Comparison of ENCODE assay signal across 27 cellular contexts in the genomic region with DNA sequence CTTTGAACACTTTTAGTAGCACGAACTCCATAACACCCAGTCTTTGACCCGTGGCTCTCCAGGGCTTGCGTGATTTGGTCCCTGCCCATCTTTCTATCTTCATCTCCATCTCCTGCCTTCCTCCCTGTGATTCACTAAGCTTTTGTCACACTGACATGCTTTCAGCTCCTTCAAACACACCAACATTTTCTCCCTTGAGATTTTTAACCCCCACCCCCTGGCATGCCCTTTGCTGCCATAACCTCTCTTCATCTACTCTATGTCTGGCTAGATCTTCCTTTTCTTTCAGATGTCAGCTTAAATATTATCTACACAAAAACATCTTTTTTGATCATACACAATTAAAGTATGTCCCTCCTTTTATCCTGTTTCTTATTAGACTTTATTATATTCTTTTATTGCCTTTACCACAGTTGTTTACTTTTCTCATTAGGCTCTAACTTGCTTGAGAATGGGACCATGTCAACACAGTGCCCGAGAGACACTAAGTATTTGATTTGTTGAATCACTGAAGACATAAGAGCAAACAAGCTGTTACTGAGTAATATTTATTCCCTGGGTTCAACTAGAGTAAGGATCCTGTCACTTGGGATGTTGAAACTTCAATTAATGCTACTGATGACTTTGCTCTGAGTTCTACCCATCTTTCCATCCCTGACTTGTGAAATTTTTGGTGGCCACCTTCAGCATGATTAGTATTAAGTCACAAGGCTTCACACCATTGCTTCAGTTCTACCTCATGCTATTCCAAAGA.
"Had no signal": no experiment of that assay in that cellular context is flagged by ENCODE, and none has a peak within 500 bp of the region (broad histone marks: within the 10 kb centered on the region; RNA-seq: fewer than 3 reads in every experiment).

No MANE protein-coding gene starts in this region.

- H3K36me3 Mint-ChIP-seq: activated CD4-positive, alpha-beta memory T cell treated with anti-CD3 and anti-CD28 coated beads for 36 hours; activated naive CD4-positive, alpha-beta T cell treated with anti-CD3 and anti-CD28 coated beads, Interleukin-2, amount 50 U/mL, for 24 hours; brain had no signal

- H3K36me3 ChIP-seq: ascending aorta, cardiac muscle cell, MG63, Peyer's patch had no signal

- H3K9me3 Mint-ChIP-seq: activated B cell treated with CpG ODN at 0.5 μM for 24 hours; activated CD4-positive, alpha-beta memory T cell treated with anti-CD3 and anti-CD28 coated beads for 36 hours; activated CD4-positive, alpha-beta T cell treated with anti-CD3 and anti-CD28 coated beads, Interleukin-2, amount 10 ng/mL, durations not matched to agents 7 days and 5 days; activated naive CD4-positive, alpha-beta T cell treated with anti-CD3 and anti-CD28 coated beads, Interleukin-2, amount 50 U/mL, for 24 hours; activated naive CD8-positive, alpha-beta T cell treated with anti-CD3 and anti-CD28 coated beads, Interleukin-2, amount 50 U/mL, for 24 hours; brain; IgD-negative memory B cell; T-helper 1 cell treated with Interleukin-12 subunit alpha and Interleukin-12 subunit beta and Interleukin-4 antibody, amounts not matched to agents 30 μg/mL and 1 μg/mL, for 36 hours had no signal

- H3K4me1 Mint-ChIP-seq: activated B cell treated with CpG ODN at 0.5 μM for 24 hours; activated CD4-positive, alpha-beta T cell treated with anti-CD3 and anti-CD28 coated beads, Interleukin-2, amount 10 ng/mL, durations not matched to agents 7 days and 5 days; activated naive CD4-positive, alpha-beta T cell treated with anti-CD3 and anti-CD28 coated beads, Interleukin-2, amount 50 U/mL, for 24 hours; activated naive CD8-positive, alpha-beta T cell treated with anti-CD3 and anti-CD28 coated beads, Interleukin-2, amount 50 U/mL, for 24 hours; IgD-negative memory B cell had no signal

- H3K27me3 ChIP-seq: ascending aorta, cardiac muscle cell, MG63, Peyer's patch had no signal

- H3K4me3 ChIP-seq: ascending aorta, cardiac muscle cell, MG63, Peyer's patch had no signal

- H3K4me3 Mint-ChIP-seq: activated B cell treated with CpG ODN at 0.5 μM for 24 hours; activated CD4-positive, alpha-beta memory T cell treated with anti-CD3 and anti-CD28 coated beads for 36 hours; activated CD4-positive, alpha-beta T cell treated with anti-CD3 and anti-CD28 coated beads, Interleukin-2, amount 10 ng/mL, durations not matched to agents 7 days and 5 days; activated naive CD4-positive, alpha-beta T cell treated with anti-CD3 and anti-CD28 coated beads, Interleukin-2, amount 50 U/mL, for 24 hours; activated naive CD8-positive, alpha-beta T cell treated with anti-CD3 and anti-CD28 coated beads, Interleukin-2, amount 50 U/mL, for 24 hours; brain; IgD-negative memory B cell; T-helper 1 cell treated with Interleukin-12 subunit alpha and Interleukin-12 subunit beta and Interleukin-4 antibody, amounts not matched to agents 30 μg/mL and 1 μg/mL, for 36 hours had no signal

- H3K27me3 Mint-ChIP-seq: activated CD4-positive, alpha-beta memory T cell treated with anti-CD3 and anti-CD28 coated beads for 36 hours; activated CD4-positive, alpha-beta T cell treated with anti-CD3 and anti-CD28 coated beads, Interleukin-2, amount 10 ng/mL, durations not matched to agents 7 days and 5 days; activated naive CD8-positive, alpha-beta T cell treated with anti-CD3 and anti-CD28 coated beads, Interleukin-2, amount 50 U/mL, for 24 hours; brain; IgD-negative memory B cell had no signal

- DNase-seq: activated B cell treated with CpG ODN at 0.5 μM for 24 hours; activated CD4-positive, alpha-beta memory T cell treated with anti-CD3 and anti-CD28 coated beads for 36 hours; activated CD4-positive, alpha-beta T cell treated with anti-CD3 and anti-CD28 coated beads, Interleukin-2, amount 10 ng/mL, durations not matched to agents 7 days and 5 days; activated naive CD8-positive, alpha-beta T cell treated with anti-CD3 and anti-CD28 coated beads, Interleukin-2, amount 50 U/mL, for 24 hours; activated T-cell treated with anti-CD3 and anti-CD28 coated beads for 4 hours; amniotic stem cell; KG1; MG63; MV-4-11; NCI-H1092 treated with DMSO at 0.1 percent for 48 hours; NCI-H1417 treated with DMSO at 0.1 percent for 48 hours; NCI-H1694; NCI-H2029; NCI-H2107; NCI-H2171 treated with DMSO at 0.1 percent for 48 hours; NCI-H226; NCI-H526 treated with DMSO at 0.1 percent for 48 hours; NK-92 treated with Interleukin-12 subunit alpha and Interleukin-12 subunit beta, amount 100 ng/mL, for 24 hours; OCI-M1; Peyer's patch; SHP77 treated with DMSO at 0.1 percent for 48 hours had no signal

- H3K9me3 ChIP-seq: ascending aorta, Peyer's patch had no signal

- H3K27ac ChIP-seq: ascending aorta, cardiac muscle cell, Peyer's patch had no signal

- H3K27ac Mint-ChIP-seq: activated B cell treated with CpG ODN at 0.5 μM for 24 hours; activated CD4-positive, alpha-beta memory T cell treated with anti-CD3 and anti-CD28 coated beads for 36 hours; activated CD4-positive, alpha-beta T cell treated with anti-CD3 and anti-CD28 coated beads, Interleukin-2, amount 10 ng/mL, durations not matched to agents 7 days and 5 days; activated naive CD4-positive, alpha-beta T cell treated with anti-CD3 and anti-CD28 coated beads, Interleukin-2, amount 50 U/mL, for 24 hours; activated naive CD8-positive, alpha-beta T cell treated with anti-CD3 and anti-CD28 coated beads, Interleukin-2, amount 50 U/mL, for 24 hours; brain; IgD-negative memory B cell; T-helper 1 cell treated with Interleukin-12 subunit alpha and Interleukin-12 subunit beta and Interleukin-4 antibody, amounts not matched to agents 30 μg/mL and 1 μg/mL, for 36 hours had no signal

- ATAC-seq: activated naive CD8-positive, alpha-beta T cell treated with anti-CD3 and anti-CD28 coated beads, Interleukin-2, amount 50 U/mL, for 24 hours had no signal
